1 cellular context compared by ENCODE assay signal in genomic region chr7:107076781-107077698, GRCh38.
TF ChIP-seq lines count a peak whose summit lies in the region.

No MANE protein-coding gene starts in this region.

TF ChIP-seq in K562, 482 proteins besides CTCF, POLR2A, EP300 and RAD21 (continued from another document and continues in another):
- TF ChIP-seq XRCC5 (IDR thresholded peaks at IDR 0.05; ENCODE audit: low read depth, low read length) (no peak), RNF2 (IDR thresholded peaks at IDR 0.05) (no peak), FUS (optimal IDR thresholded peaks at IDR 0.05; ENCODE audit: low read depth, low read length) (no peak), KLF16 (IDR thresholded peaks at IDR 0.05) (no peak), ZNF639 (CRISPR knock-in tag; conservative IDR thresholded peaks at IDR 0.05 in 1 of 2, IDR thresholded peaks at IDR 0.05 in 1 of 2) (no peak), CREB3 (tag; conservative IDR thresholded peaks at IDR 0.05; ENCODE audit: low read depth) (no peak), ZFP30 (CRISPR knock-in tag; IDR thresholded peaks at IDR 0.05; ENCODE audit: borderline replicate concordance) (no peak), EGR1 (conservative IDR thresholded peaks at IDR 0.05) (no peak), ZNF143 (CRISPR knock-in tag; IDR thresholded peaks at IDR 0.05) (no peak), PML (IDR thresholded peaks at IDR 0.05; ENCODE audit: low read length) (no peak), LCOR (CRISPR knock-in tag; IDR thresholded peaks at IDR 0.05) (no peak), SRSF9 (IDR thresholded peaks at IDR 0.05; ENCODE audit: borderline replicate concordance, low read depth, low read length) (no peak), ZNF121 (CRISPR knock-in tag; conservative IDR thresholded peaks at IDR 0.05) (no peak), NELFE (IDR thresholded peaks at IDR 0.05; ENCODE audit: insufficient read depth, insufficient read length) (no peak), TBP (optimal IDR thresholded peaks at IDR 0.05; ENCODE audit: low read depth, low read length) (no peak), SMC3 (conservative IDR thresholded peaks at IDR 0.05; ENCODE audit: insufficient read depth, low read depth, low read length) (no peak), RBBP5 (IDR thresholded peaks at IDR 0.05; ENCODE audit: borderline replicate concordance, insufficient read depth, low read length, poor library complexity, severe bottlenecking) (no peak), NFATC3 (IDR thresholded peaks at IDR 0.05) (no peak), MAFG (tag; conservative IDR thresholded peaks at IDR 0.05) (no peak), ZNF644 (tag; IDR thresholded peaks at IDR 0.05; ENCODE audit: low read depth) (no peak), CXXC5 (CRISPR knock-in tag; IDR thresholded peaks at IDR 0.05) (peak; percentile 48), BCLAF1 (IDR thresholded peaks at IDR 0.05; ENCODE audit: borderline replicate concordance in 1 of 2, control insufficient read depth in 1 of 2, low read depth in 2 of 2, low read length in 1 of 2) (no peak), ETV6 (IDR thresholded peaks at IDR 0.05; ENCODE audit: borderline replicate concordance in 1 of 2, low read depth in 2 of 2, low read length in 1 of 2) (no peak; a peak in 1 of 4 replicates), ETV6 (CRISPR knock-in tag; IDR thresholded peaks at IDR 0.05; ENCODE audit: borderline replicate concordance) (no peak), NR2C1 (IDR thresholded peaks at IDR 0.05) (no peak), NR2C1 (tag; IDR thresholded peaks at IDR 0.05) (no peak), HSF4 (CRISPR knock-in tag; IDR thresholded peaks at IDR 0.05; ENCODE audit: borderline replicate concordance) (no peak), SMARCE1 (IDR thresholded peaks at IDR 0.05) (peak; percentile 84), BRF1 (IDR thresholded peaks at IDR 0.05; ENCODE audit: borderline replicate concordance, extremely low read depth, insufficient read length) (no peak), FOXJ2 (tag; IDR thresholded peaks at IDR 0.05) (no peak), MTF1 (CRISPR knock-in tag; IDR thresholded peaks at IDR 0.05; ENCODE audit: borderline replicate concordance) (no peak), ZNF232 (CRISPR knock-in tag; IDR thresholded peaks at IDR 0.05) (no peak), ZNF253 (CRISPR knock-in tag; conservative IDR thresholded peaks at IDR 0.05) (no peak), MAX (CRISPR knock-in tag; IDR thresholded peaks at IDR 0.05) (no peak), NR2F6 (CRISPR knock-in tag; IDR thresholded peaks at IDR 0.05) (no peak), CHD1 (IDR thresholded peaks at IDR 0.05; ENCODE audit: low read length) (no peak), ZNF668 (CRISPR knock-in tag; IDR thresholded peaks at IDR 0.05) (no peak), POLR2B (IDR thresholded peaks at IDR 0.05; ENCODE audit: low read depth, partially characterized antibody) (no peak), HNRNPLL (IDR thresholded peaks at IDR 0.05; ENCODE audit: low read depth, low read length, poor library complexity, severe bottlenecking) (no peak), KDM5B (IDR thresholded peaks at IDR 0.05; ENCODE audit: insufficient replicate concordance, low read depth, low read length) (no peak), MCM7 (IDR thresholded peaks at IDR 0.05) (no peak), DIDO1 (tag; IDR thresholded peaks at IDR 0.05; ENCODE audit: low read depth) (no peak), TSC22D4 (tag; IDR thresholded peaks at IDR 0.05) (no peak), HMGN3 (IDR thresholded peaks at IDR 0.05; ENCODE audit: borderline replicate concordance, extremely low read depth, insufficient read length, low read depth, low read length) (no peak), MTA3 (IDR thresholded peaks at IDR 0.05; ENCODE audit: borderline replicate concordance) (no peak), HMG20A (CRISPR knock-in tag; conservative IDR thresholded peaks at IDR 0.05) (no peak), BHLHE40 (IDR thresholded peaks at IDR 0.05; ENCODE audit: low read length) (no peak), ZNF224 (CRISPR knock-in tag; IDR thresholded peaks at IDR 0.05) (no peak), KLF1 (tag; IDR thresholded peaks at IDR 0.05) (no peak), CBX8 (IDR thresholded peaks at IDR 0.05; ENCODE audit: borderline replicate concordance, extremely low read depth, low read depth, low read length, poor library complexity, severe bottlenecking) (no peak), TCF7L2 (IDR thresholded peaks at IDR 0.05; ENCODE audit: low read depth, low read length) (no peak), NUFIP1 (IDR thresholded peaks at IDR 0.05; ENCODE audit: partially characterized antibody) (no peak), CSDE1 (IDR thresholded peaks at IDR 0.05) (peak in 1 of 2 experiments; percentile 37; a peak in 1 of 4 replicates), ILK (tag; IDR thresholded peaks at IDR 0.05; ENCODE audit: borderline replicate concordance, low read depth) (no peak)
- TF ChIP-seq, protein P1, sequence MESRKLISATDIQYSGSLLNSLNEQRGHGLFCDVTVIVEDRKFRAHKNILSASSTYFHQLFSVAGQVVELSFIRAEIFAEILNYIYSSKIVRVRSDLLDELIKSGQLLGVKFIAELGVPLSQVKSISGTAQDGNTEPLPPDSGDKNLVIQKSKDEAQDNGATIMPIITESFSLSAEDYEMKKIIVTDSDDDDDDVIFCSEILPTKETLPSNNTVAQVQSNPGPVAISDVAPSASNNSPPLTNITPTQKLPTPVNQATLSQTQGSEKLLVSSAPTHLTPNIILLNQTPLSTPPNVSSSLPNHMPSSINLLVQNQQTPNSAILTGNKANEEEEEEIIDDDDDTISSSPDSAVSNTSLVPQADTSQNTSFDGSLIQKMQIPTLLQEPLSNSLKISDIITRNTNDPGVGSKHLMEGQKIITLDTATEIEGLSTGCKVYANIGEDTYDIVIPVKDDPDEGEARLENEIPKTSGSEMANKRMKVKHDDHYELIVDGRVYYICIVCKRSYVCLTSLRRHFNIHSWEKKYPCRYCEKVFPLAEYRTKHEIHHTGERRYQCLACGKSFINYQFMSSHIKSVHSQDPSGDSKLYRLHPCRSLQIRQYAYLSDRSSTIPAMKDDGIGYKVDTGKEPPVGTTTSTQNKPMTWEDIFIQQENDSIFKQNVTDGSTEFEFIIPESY (CRISPR knock-in tag; IDR thresholded peaks at IDR 0.05) = no peak
- TF ChIP-seq, protein P2, sequence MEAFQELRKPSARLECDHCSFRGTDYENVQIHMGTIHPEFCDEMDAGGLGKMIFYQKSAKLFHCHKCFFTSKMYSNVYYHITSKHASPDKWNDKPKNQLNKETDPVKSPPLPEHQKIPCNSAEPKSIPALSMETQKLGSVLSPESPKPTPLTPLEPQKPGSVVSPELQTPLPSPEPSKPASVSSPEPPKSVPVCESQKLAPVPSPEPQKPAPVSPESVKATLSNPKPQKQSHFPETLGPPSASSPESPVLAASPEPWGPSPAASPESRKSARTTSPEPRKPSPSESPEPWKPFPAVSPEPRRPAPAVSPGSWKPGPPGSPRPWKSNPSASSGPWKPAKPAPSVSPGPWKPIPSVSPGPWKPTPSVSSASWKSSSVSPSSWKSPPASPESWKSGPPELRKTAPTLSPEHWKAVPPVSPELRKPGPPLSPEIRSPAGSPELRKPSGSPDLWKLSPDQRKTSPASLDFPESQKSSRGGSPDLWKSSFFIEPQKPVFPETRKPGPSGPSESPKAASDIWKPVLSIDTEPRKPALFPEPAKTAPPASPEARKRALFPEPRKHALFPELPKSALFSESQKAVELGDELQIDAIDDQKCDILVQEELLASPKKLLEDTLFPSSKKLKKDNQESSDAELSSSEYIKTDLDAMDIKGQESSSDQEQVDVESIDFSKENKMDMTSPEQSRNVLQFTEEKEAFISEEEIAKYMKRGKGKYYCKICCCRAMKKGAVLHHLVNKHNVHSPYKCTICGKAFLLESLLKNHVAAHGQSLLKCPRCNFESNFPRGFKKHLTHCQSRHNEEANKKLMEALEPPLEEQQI (IDR thresholded peaks at IDR 0.05) = peak; percentile 48; the same call in 1 of the 2 replicates
- TF ChIP-seq, protein P3, sequence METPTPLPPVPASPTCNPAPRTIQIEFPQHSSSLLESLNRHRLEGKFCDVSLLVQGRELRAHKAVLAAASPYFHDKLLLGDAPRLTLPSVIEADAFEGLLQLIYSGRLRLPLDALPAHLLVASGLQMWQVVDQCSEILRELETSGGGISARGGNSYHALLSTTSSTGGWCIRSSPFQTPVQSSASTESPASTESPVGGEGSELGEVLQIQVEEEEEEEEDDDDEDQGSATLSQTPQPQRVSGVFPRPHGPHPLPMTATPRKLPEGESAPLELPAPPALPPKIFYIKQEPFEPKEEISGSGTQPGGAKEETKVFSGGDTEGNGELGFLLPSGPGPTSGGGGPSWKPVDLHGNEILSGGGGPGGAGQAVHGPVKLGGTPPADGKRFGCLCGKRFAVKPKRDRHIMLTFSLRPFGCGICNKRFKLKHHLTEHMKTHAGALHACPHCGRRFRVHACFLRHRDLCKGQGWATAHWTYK (CRISPR knock-in tag; IDR thresholded peaks at IDR 0.05) = no peak
- TF ChIP-seq, protein P4, sequence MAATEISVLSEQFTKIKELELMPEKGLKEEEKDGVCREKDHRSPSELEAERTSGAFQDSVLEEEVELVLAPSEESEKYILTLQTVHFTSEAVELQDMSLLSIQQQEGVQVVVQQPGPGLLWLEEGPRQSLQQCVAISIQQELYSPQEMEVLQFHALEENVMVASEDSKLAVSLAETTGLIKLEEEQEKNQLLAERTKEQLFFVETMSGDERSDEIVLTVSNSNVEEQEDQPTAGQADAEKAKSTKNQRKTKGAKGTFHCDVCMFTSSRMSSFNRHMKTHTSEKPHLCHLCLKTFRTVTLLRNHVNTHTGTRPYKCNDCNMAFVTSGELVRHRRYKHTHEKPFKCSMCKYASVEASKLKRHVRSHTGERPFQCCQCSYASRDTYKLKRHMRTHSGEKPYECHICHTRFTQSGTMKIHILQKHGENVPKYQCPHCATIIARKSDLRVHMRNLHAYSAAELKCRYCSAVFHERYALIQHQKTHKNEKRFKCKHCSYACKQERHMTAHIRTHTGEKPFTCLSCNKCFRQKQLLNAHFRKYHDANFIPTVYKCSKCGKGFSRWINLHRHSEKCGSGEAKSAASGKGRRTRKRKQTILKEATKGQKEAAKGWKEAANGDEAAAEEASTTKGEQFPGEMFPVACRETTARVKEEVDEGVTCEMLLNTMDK (IDR thresholded peaks at IDR 0.05; ENCODE audit: borderline replicate concordance, insufficient read depth, low read depth, low read length, poor library complexity, severe bottlenecking) = no peak
- TF ChIP-seq, protein P5, sequence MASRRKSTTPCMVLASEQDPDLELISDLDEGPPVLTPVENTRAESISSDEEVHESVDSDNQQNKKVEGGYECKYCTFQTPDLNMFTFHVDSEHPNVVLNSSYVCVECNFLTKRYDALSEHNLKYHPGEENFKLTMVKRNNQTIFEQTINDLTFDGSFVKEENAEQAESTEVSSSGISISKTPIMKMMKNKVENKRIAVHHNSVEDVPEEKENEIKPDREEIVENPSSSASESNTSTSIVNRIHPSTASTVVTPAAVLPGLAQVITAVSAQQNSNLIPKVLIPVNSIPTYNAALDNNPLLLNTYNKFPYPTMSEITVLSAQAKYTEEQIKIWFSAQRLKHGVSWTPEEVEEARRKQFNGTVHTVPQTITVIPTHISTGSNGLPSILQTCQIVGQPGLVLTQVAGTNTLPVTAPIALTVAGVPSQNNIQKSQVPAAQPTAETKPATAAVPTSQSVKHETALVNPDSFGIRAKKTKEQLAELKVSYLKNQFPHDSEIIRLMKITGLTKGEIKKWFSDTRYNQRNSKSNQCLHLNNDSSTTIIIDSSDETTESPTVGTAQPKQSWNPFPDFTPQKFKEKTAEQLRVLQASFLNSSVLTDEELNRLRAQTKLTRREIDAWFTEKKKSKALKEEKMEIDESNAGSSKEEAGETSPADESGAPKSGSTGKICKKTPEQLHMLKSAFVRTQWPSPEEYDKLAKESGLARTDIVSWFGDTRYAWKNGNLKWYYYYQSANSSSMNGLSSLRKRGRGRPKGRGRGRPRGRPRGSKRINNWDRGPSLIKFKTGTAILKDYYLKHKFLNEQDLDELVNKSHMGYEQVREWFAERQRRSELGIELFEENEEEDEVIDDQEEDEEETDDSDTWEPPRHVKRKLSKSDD (conservative IDR thresholded peaks at IDR 0.05; ENCODE audit: low read length) = no peak
